ENCODE assay signal across 8 cellular contexts in the genomic region with DNA sequence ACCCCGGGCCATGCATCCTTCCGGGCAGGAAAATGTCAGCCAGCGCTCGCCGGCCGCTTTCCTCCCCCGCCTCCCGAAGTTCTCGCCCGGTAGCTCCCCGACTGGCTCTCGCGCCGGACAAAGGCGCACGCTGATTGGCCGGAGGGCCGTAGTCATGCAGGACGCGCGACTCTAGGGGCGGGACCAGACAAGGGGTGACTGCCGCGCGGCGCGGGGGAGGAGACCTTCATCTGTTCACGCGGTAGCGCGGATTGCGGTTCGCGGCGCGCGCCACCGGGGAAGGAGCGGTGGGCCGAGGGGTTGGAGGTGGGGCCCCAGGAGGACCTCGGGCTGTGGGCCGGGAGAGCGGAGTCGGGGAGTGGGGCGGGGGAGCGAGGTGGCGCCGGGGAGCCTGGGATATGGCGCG.
DNase-seq lines count a peak whose midpoint lies in the region; ATAC-seq lines count a peak whose summit lies in the region.

TSS of gene FLVCR1 (plus strand) at position 221 of the 406 bp plus-strand sequence. CDS start at position 399, 178 bp downstream.

- peaks cover 0 to 37% (median 24%) of the 10 kb centered on the region in 11 experiments; a peak in 17 of 22 replicates for H3K36me3 ChIP-seq in BLaER1 treated with 17β-estradiol and CSF1 and Interleukin-3, amounts not matched to agents 10 nM and 100 nM

- no peaks in the 10 kb centered on the region for H3K27me3 ChIP-seq in BLaER1 treated with 17β-estradiol and CSF1 and Interleukin-3, amounts not matched to agents 10 nM and 100 nM

- DNase-seq in NCI-H526 (lab: John Stamatoyannopoulos, UW) (peak; percentile 80 to 95), kidney tubule cell (ENCODE audit: low spot score) (peak; percentile 97)
- peak; percentile 86 to 89 for DNase-seq in activated CD4-positive, alpha-beta T cell treated with anti-CD3 and anti-CD28 coated beads for 4 hours
- peak; percentile 66 to 75 for DNase-seq in stimulated activated CD4-positive, alpha-beta T cell treated with anti-CD3 and anti-CD28 coated beads, Interleukin-1b, Interleukin-23, amount 100 ng/mL, for 1 hour (ENCODE audit: low read depth in 2 of 2)

- H3K9me3 ChIP-seq in BLaER1 treated with 17β-estradiol and CSF1 and Interleukin-3, amounts not matched to agents 10 nM and 100 nM (replicated peaks in 1 of 11) = peaks cover 0 to 15% (median 7%) of the 10 kb centered on the region in 11 experiments; a peak in 11 of 22 replicates

- peak within 1 kb of the TSS; percentile 86 to 93 (median 90) for H3K9ac ChIP-seq in BLaER1 treated with 17β-estradiol and CSF1 and Interleukin-3, amounts not matched to agents 10 nM and 100 nM

- H3K4me1 ChIP-seq in BLaER1 treated with 17β-estradiol and CSF1 and Interleukin-3, amounts not matched to agents 10 nM and 100 nM = peaks cover 33 to 52% (median 39%) of the 10 kb centered on the region in 10 experiments

- H3K27ac ChIP-seq in BLaER1 treated with 17β-estradiol and CSF1 and Interleukin-3, amounts not matched to agents 10 nM and 100 nM = peak within 1 kb of the TSS; percentile 71 to 92 (median 84)
- H3K27ac ChIP-seq in cingulate gyrus (ENCODE audit: low read depth, low read length) = peak within 1 kb of the TSS; percentile 69

- ATAC-seq in GM19328 (IDR thresholded peaks at IDR 0.05; ENCODE audit: unreplicated experiment) = peak; percentile 96
- ATAC-seq in HG03469 (IDR thresholded peaks at IDR 0.05; ENCODE audit: unreplicated experiment) = peak; percentile 89

- peaks cover 0 to 43% (median 12%) of the 10 kb centered on the region in 11 experiments; a peak in 9 of 22 replicates for H4K20me1 ChIP-seq in BLaER1 treated with 17β-estradiol and CSF1 and Interleukin-3, amounts not matched to agents 10 nM and 100 nM

- H3K4me2 ChIP-seq in BLaER1 treated with 17β-estradiol and CSF1 and Interleukin-3, amounts not matched to agents 10 nM and 100 nM = peak within 1 kb of the TSS; percentile 79 to 100 (median 98)

- H3K4me3 ChIP-seq in BLaER1 treated with 17β-estradiol and CSF1 and Interleukin-3, amounts not matched to agents 10 nM and 100 nM = peak within 1 kb of the TSS; percentile 83 to 99 (median 91)

Comparison
In these comparisons a context has a peak if more than half of its experiments do, and no peak if none do; other contexts are left out.
1. Peak in every context shown above with its lines: DNase-seq, ATAC-seq, H3K4me3 ChIP-seq and H3K27ac ChIP-seq.